1 cellular context compared by ENCODE assay signal in the genomic region with DNA sequence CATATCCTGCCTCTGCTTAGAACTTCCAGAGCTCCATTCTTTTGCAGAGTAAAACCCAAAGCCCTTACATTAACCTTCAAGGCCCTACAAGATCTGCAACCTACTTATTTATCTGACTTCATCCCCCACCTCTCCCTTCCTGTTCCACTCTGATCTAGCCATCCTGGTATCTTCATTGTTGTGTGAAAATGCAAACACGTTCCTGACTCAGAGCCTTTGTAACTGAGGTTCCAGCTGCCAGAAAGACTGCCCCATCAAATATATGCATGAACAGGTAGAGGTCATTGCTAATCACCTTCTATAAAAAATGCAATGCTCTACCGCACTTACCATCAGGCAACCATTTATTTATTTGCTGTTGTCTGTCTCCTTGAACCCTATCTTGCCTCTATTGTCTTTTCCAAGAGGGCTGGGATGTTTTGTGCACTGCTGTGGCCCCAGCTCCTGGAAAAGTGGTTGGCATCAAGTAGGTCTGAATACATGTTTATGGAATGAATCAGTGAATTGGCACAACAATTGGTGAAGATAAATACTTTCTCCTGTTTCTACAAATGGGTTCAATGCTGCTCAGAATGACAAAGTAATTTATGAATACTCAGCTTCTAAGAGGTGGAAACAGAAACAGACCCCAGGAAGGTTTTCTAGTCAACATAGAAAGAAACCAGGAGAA.
TF ChIP-seq lines count a peak whose summit lies in the region.

No MANE protein-coding gene starts in this region.

TF ChIP-seq in H1, 55 proteins besides CTCF, POLR2A, EP300 and RAD21:
- TF ChIP-seq SP2 (IDR thresholded peaks at IDR 0.05; ENCODE audit: low read length): no peak
- TF ChIP-seq TAF7 (optimal IDR thresholded peaks at IDR 0.05; ENCODE audit: borderline replicate concordance, low read depth, low read length): no peak
- no peak for TF ChIP-seq FOSL1 (IDR thresholded peaks at IDR 0.05; ENCODE audit: insufficient read depth, low read depth, low read length)
- TF ChIP-seq HDAC6 (IDR thresholded peaks at IDR 0.05; ENCODE audit: low read depth, low read length): no peak
- no peak for TF ChIP-seq KDM5A (IDR thresholded peaks at IDR 0.05; ENCODE audit: low read length)
- no peak for TF ChIP-seq GTF2F1 (IDR thresholded peaks at IDR 0.05; ENCODE audit: borderline replicate concordance, low read depth, low read length)
- no peak for TF ChIP-seq SIX5 (IDR thresholded peaks at IDR 0.05; ENCODE audit: low read depth, low read length)
- no peak for TF ChIP-seq CBX8 (IDR thresholded peaks at IDR 0.05; ENCODE audit: borderline replicate concordance, low read depth, low read length)
- no peak for TF ChIP-seq EZH2 (IDR thresholded peaks at IDR 0.05; ENCODE audit: low read depth, low read length, severe bottlenecking)
- TF ChIP-seq BACH1 (IDR thresholded peaks at IDR 0.05; ENCODE audit: low read length): no peak
- no peak for TF ChIP-seq SRF (IDR thresholded peaks at IDR 0.05; ENCODE audit: low read depth, low read length)
- no peak for TF ChIP-seq POLR2AphosphoS5 (IDR thresholded peaks at IDR 0.05; ENCODE audit: low read depth, low read length)
- no peak for TF ChIP-seq TEAD4 (IDR thresholded peaks at IDR 0.05; ENCODE audit: low read depth, low read length)
- no peak for TF ChIP-seq NANOG (IDR thresholded peaks at IDR 0.05; ENCODE audit: insufficient read depth, low read depth, low read length, poor library complexity, severe bottlenecking)
- no peak for TF ChIP-seq NRF1 (IDR thresholded peaks at IDR 0.05; ENCODE audit: low read depth, low read length)
TF ChIP-seq in H1: peak in this region for 0.
